8 cellular contexts compared by ENCODE assay signal in genomic region chr10:34937693-34938670, GRCh38.
DNase-seq lines count a peak whose midpoint lies in the region; TF ChIP-seq lines count a peak whose summit lies in the region.
"Not testable (repeated sequence)": the region's sequence is repeated elsewhere in the genome, so short reads cannot be mapped to it uniquely, and the experiment has no call there.

No MANE protein-coding gene starts in this region.

- not testable (repeated sequence) for TF ChIP-seq CTCF in AG10803 (conservative IDR thresholded peaks at IDR 0.05; ENCODE audit: low read length)
- TF ChIP-seq CTCF in Loucy (conservative IDR thresholded peaks at IDR 0.05; ENCODE audit: low read length): peak; percentile 60
- peak; percentile 60 for TF ChIP-seq CTCF in SK-N-SH (IDR thresholded peaks at IDR 0.05)
- peak; percentile 26 to 40 for TF ChIP-seq CTCF in brain (conservative IDR thresholded peaks at IDR 0.05)
- TF ChIP-seq CTCF in kidney epithelial cell (IDR thresholded peaks at IDR 0.05; ENCODE audit: insufficient read depth, low read length, poor library complexity, severe bottlenecking): peak; percentile 6
- TF ChIP-seq CTCF in progenitor cell of endocrine pancreas (IDR thresholded peaks at IDR 0.05; ENCODE audit: unreplicated experiment): peak; percentile 42

- DNase-seq in AG10803 (ENCODE audit: low read depth) (peak; percentile 41), GM23248 (peak; percentile 36), fibroblast of gingiva (ENCODE audit: low read depth) (peak; percentile 14)
- not testable (repeated sequence) for DNase-seq in SK-N-SH; kidney epithelial cell (ENCODE audit: low read depth); progenitor cell of endocrine pancreas (ENCODE audit: low spot score, unreplicated experiment)

- not testable (repeated sequence) for H3K36me3 ChIP-seq in GM23248 (ENCODE audit: low read depth); Loucy (ENCODE audit: insufficient read depth, low read length); SK-N-SH (replicated peaks in 1 of 2; ENCODE audit: control insufficient read depth in 1 of 2, insufficient read depth in 2 of 2, low read length in 1 of 2); kidney epithelial cell (ENCODE audit: control insufficient read depth, insufficient read depth, low read length)

- H3K36me3 Mint-ChIP-seq in brain; progenitor cell of endocrine pancreas (ENCODE audit: insufficient read depth): not testable (repeated sequence)

- H4K20me1 ChIP-seq in GM23248 (ENCODE audit: insufficient read depth); Loucy (ENCODE audit: insufficient read depth, low read length, poor library complexity, severe bottlenecking); SK-N-SH (ENCODE audit: insufficient read depth): not testable (repeated sequence)

- H3K4me3 Mint-ChIP-seq in brain; progenitor cell of endocrine pancreas (ENCODE audit: low read depth): not testable (repeated sequence)

- H3K27ac ChIP-seq in GM23248: not testable (repeated sequence)
- H3K27ac ChIP-seq in SK-N-SH (ENCODE audit: low read depth in 2 of 2, low read length in 1 of 2): peak overlapping the region in 1 of 2 experiments; percentile 21; a peak in 1 of 4 replicates

- H3K9me3 ChIP-seq in GM23248 (ENCODE audit: low read depth); Loucy (ENCODE audit: insufficient read depth, low read depth, low read length); SK-N-SH: not testable (repeated sequence)

- H3K9me3 Mint-ChIP-seq in brain; progenitor cell of endocrine pancreas (ENCODE audit: low read depth): not testable (repeated sequence)

- H3F3A ChIP-seq in GM23248 (ENCODE audit: insufficient read depth): peaks cover 11% of the 10 kb centered on the region
- H3F3A ChIP-seq in Loucy (ENCODE audit: low read depth); SK-N-SH (replicated peaks; ENCODE audit: insufficient read depth): not testable (repeated sequence)

- H3K27ac Mint-ChIP-seq in brain: peak overlapping the region in 1 of 5 experiments; percentile 22
- not testable (repeated sequence) for H3K27ac Mint-ChIP-seq in progenitor cell of endocrine pancreas

- not testable (repeated sequence) for H3K9me2 ChIP-seq in GM23248 (ENCODE audit: insufficient read depth); Loucy (replicated peaks; ENCODE audit: low read depth, low read length); SK-N-SH

- POLR2A ChIA-PET in SK-N-SH (lab: Yijun Ruan, JAX): not testable (repeated sequence)

- not testable (repeated sequence) for H3K9ac ChIP-seq in GM23248; Loucy (ENCODE audit: low read depth, low read length, poor library complexity, severe bottlenecking); SK-N-SH

- H3K27me3 ChIP-seq in GM23248 (replicated peaks; ENCODE audit: insufficient read depth); Loucy (ENCODE audit: insufficient read depth, low read length, poor library complexity, severe bottlenecking); SK-N-SH (ENCODE audit: insufficient read depth); kidney epithelial cell (ENCODE audit: control insufficient read depth, insufficient read depth, low read length): not testable (repeated sequence)

- in situ Hi-C loops in GM23248 (cut with MboI): not testable (repeated sequence)

- H3K4me1 ChIP-seq in GM23248 (ENCODE audit: insufficient read depth); Loucy (ENCODE audit: insufficient read depth, low read length, poor library complexity, severe bottlenecking); SK-N-SH (ENCODE audit: control insufficient read depth in 1 of 2, insufficient read depth in 2 of 2, low read depth in 1 of 2, low read length in 1 of 2): not testable (repeated sequence)

- H3K27me3 Mint-ChIP-seq in brain, progenitor cell of endocrine pancreas: not testable (repeated sequence)

- not testable (repeated sequence) for H3K79me2 ChIP-seq in GM23248 (ENCODE audit: insufficient read depth); Loucy (ENCODE audit: insufficient read depth, low read length); SK-N-SH (ENCODE audit: insufficient read depth)

- CTCF ChIA-PET in SK-N-SH (lab: Yijun Ruan, JAX): interaction anchor here (0.7 to 1.6 kb wide), 11 partner anchors 7 to 272 kb away, joined by 3 to 11 read pairs (median 3); no protein-coding TSS in a partner anchor

- 64 to 70% methylated on average over 12 of the region's 12 CpGs for WGBS in GM23248 (ENCODE audit: low coverage in 1 of 2, low lambda C conversion rate in 2 of 2, missing lambda C conversion rate in 2 of 2), 2 experiments
- 69% methylated on average over 12 of the region's 12 CpGs for WGBS in SK-N-SH (ENCODE audit: low lambda C conversion rate)

- peak; percentile 33 for TF ChIP-seq RAD21 in SK-N-SH (IDR thresholded peaks at IDR 0.05; ENCODE audit: low read length)

- not testable (repeated sequence) for H3K4me3 ChIP-seq in AG10803 (ENCODE audit: low read length); GM23248; Loucy (ENCODE audit: low read length, poor library complexity, severe bottlenecking); SK-N-SH (ENCODE audit: low read depth in 2 of 2, low read length in 1 of 2); kidney epithelial cell (ENCODE audit: low read depth, low read length)

- not testable (repeated sequence) for H2AFZ ChIP-seq in GM23248; Loucy (ENCODE audit: low read length)
- peak overlapping the region; percentile 6; the same call in 1 of the 2 replicates for H2AFZ ChIP-seq in SK-N-SH (ENCODE audit: low read depth)

- peaks cover 32% of the 10 kb centered on the region for H3K4me1 Mint-ChIP-seq in brain
- H3K4me1 Mint-ChIP-seq in progenitor cell of endocrine pancreas (ENCODE audit: low read depth): not testable (repeated sequence)

- not testable (repeated sequence) for TF ChIP-seq EP300 in SK-N-SH (IDR thresholded peaks at IDR 0.05; ENCODE audit: borderline replicate concordance in 1 of 2, low read depth in 1 of 2, low read length in 1 of 2)

- not testable (repeated sequence) for H3K4me2 ChIP-seq in GM23248 (ENCODE audit: unreplicated experiment); Loucy (ENCODE audit: low read depth, low read length, poor library complexity, severe bottlenecking); SK-N-SH

TF ChIP-seq in SK-N-SH, 30 proteins besides CTCF, POLR2A, EP300 and RAD21:
- TF ChIP-seq FOSL2 (IDR thresholded peaks at IDR 0.05; ENCODE audit: borderline replicate concordance, low read depth): 0 out of 2 replicates have a peak, but pooled peaks have one; percentile 19
